ENCODE assay signal across 16 cellular contexts in the genomic region with DNA sequence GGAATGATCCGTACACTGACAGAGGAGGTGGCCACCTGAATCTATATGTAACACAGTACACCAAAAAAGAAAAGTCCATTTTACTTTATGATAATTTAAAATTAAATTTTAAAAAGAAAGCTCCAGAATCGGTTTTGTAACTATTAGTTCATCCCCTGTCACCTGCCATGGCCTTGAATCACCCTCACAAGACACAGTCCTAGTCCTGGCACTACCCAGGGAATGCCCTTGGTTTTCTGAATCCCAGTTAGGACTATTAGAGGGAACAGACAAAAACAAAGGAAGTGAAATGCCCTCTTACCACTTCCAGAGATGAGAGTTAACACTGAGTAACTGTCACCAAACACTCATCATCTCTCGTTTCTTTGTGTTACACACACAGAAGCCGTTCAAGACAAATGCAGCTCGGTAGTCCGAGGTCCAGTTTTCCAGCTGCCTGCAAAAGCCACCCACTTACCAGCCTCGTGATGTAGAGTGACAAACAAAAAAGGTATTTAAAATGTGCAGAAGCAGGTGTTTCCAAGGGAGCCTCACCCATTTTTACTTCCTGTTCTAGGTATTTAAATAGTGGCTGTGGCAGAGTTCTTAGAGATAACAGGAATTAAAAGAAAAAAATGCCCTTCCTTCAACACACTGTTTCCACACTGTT. TPM values are rescaled to one million over a fixed set of nuclear protein-coding genes. Genes with fewer than 3 reads are reported as not detected.
DNase-seq lines count a peak whose midpoint lies in the region; ATAC-seq and TF ChIP-seq lines count a peak whose summit lies in the region.
"Had no signal": no experiment of that assay in that cellular context is flagged by ENCODE, and none has a peak within 500 bp of the region (broad histone marks: within the 10 kb centered on the region; RNA-seq: fewer than 3 reads in every experiment).

No MANE protein-coding gene starts in this region.

- H3K27me3 ChIP-seq in spleen (replicated peaks in 1 of 7), result peaks cover 0 to 53% (median 35%) of the 10 kb centered on the region in 7 donors
- H3K27me3 ChIP-seq: MG63 had no signal

- WGBS in spleen, 5 donors, result 60 to 70% (median 64%) methylated on average over 7 of the region's 7 CpGs

- H3K27ac ChIP-seq in spleen, result no peak overlapping the region

- peaks cover 0 to 31% (median 26%) of the 10 kb centered on the region in 8 donors for H3K9me3 ChIP-seq in spleen
- H3K9me3 ChIP-seq: MG63 had no signal

- H3K4me1 ChIP-seq in spleen, result peaks cover 6 to 12% (median 7%) of the 10 kb centered on the region in 6 donors

- TF ChIP-seq CTCF in spleen (IDR thresholded peaks at IDR 0.05 in 8 of 11, conservative IDR thresholded peaks at IDR 0.05 in 3 of 11), result no peak

- H3K36me3 ChIP-seq in spleen, result no peaks in the 10 kb centered on the region
- H3K36me3 ChIP-seq: MG63 had no signal

- DNase-seq in COR-L47 (lab: John Stamatoyannopoulos, UW) (peak; percentile 70), NCI-H1092 (lab: John Stamatoyannopoulos, UW) (peak; percentile 90), NCI-H748 treated with DMSO at 0.1 percent for 48 hours (lab: John Stamatoyannopoulos, UW) (peak; percentile 89), left colon (peak; percentile 34 to 73), spleen (no peak)
- DNase-seq: activated CD4-positive, alpha-beta T cell treated with anti-CD3 and anti-CD28 coated beads, Interleukin-2, amount 10 ng/mL, durations not matched to agents 24 days and 14 days; EL; foreskin fibroblast; GOT3; MG63; stimulated activated CD4-positive, alpha-beta T cell treated with anti-CD3 and anti-CD28 coated beads, Interleukin-4, amount 100 ng/mL, for 24 hours; T-helper 2 cell had no signal

- peak; percentile 84 for ATAC-seq in left colon
- no peak for ATAC-seq in HG02642 (IDR thresholded peaks at IDR 0.05; ENCODE audit: poor library complexity, unreplicated experiment)
- no peak for ATAC-seq in GM21528 (IDR thresholded peaks at IDR 0.05; ENCODE audit: low FRiP score, unreplicated experiment)
- no peak for ATAC-seq in GM18861 (IDR thresholded peaks at IDR 0.05; ENCODE audit: unreplicated experiment)
- ATAC-seq: stimulated activated memory B cell treated with anti-CD40 and anti-IgM and Interleukin-4, amounts not matched to agents 10 μg/mL and 1 μg/mL and 100 μg/mL, for 72 hours had no signal

- intact Hi-C loops in left colon (cut with DNase I, micrococcal nuclease) (no loop called here), spleen (cut with DNase I; ENCODE audit: low total_unique reads) (no loop called here)

- H3K4me3 ChIP-seq in spleen, result no peak overlapping the region
- H3K4me3 ChIP-seq: MG63 had no signal

- no peak for TF ChIP-seq POLR2A in spleen (IDR thresholded peaks at IDR 0.05)

RNA-seq across cellular contexts. Expression of a gene that starts 6.1 kb away (rescaled TPM):
- 10 to 100 TPM; 30.3 to 40.7 TPM for total RNA-seq in left colon
- 10 to 100 TPM in 6 of 7 donors, 1 to 10 TPM in 1; 7.9 to 22.8 (median 16.8) TPM for total RNA-seq in spleen
- 10 to 100 TPM in 1 of 3 donors, 1 to 10 TPM in 2; 7.0 to 19.4 (median 7.8) TPM for polyA plus RNA-seq in spleen
